10 cellular contexts compared by ENCODE assay signal in the genomic region with DNA sequence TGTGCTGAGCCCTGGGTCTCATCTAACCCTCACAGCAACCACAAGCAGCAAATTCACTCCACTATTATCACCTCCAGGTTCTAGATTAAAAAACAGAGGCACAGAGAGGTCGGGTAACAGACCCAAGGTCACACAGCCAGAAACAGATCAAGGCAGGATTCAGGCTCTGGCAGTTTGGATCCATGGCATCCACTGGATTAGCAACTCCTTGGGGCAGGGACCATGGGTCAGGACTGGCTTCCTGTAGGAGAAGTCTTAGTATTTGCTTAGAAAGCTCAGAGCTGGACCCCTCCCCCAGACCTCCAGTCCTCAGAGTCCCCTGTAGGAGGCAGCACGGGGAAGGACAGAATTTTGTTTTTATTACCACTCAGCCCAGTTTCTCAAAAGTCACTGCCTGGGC. TPM values are rescaled to one million over a fixed set of nuclear protein-coding genes. Genes with fewer than 3 reads are reported as not detected.
DNase-seq lines count a peak whose midpoint lies in the region; ATAC-seq and TF ChIP-seq lines count a peak whose summit lies in the region.
"Had no signal": no experiment of that assay in that cellular context is flagged by ENCODE, and none has a peak within 500 bp of the region (broad histone marks: within the 10 kb centered on the region; RNA-seq: fewer than 3 reads in every experiment).

No MANE protein-coding gene starts in this region.

- H3K4me1 Mint-ChIP-seq in Calu3 (ENCODE audit: low read depth, unreplicated experiment) = peaks cover 47% of the 10 kb centered on the region
- H3K4me1 Mint-ChIP-seq in memory B cell = peaks cover 35% of the 10 kb centered on the region

- no TSS peak for BruUV-seq in Calu3 (replicated peaks; lab: Mats Ljungman, UMichigan)

- CTCF ChIA-PET in Calu3 (lab: Charles Lee) = no interaction called here

- H3K4me1 ChIP-seq in lower lobe of right lung = peaks cover 32% of the 10 kb centered on the region

- no peak overlapping the region for H3K27ac ChIP-seq in lower lobe of right lung
- H3K27ac ChIP-seq: suprapubic skin had no signal

- peaks cover 24% of the 10 kb centered on the region for H3K36me3 Mint-ChIP-seq in Calu3 (ENCODE audit: insufficient read depth, unreplicated experiment)
- no peaks in the 10 kb centered on the region for H3K36me3 Mint-ChIP-seq in memory B cell

- TF ChIP-seq CTCF in Calu3 (IDR thresholded peaks at IDR 0.05; ENCODE audit: unreplicated experiment) (no peak), HFF-Myc (IDR thresholded peaks at IDR 0.05; ENCODE audit: low read depth, low read length, missing control alignments) (peak; percentile 37), lower lobe of right lung (IDR thresholded peaks at IDR 0.05) (no peak)

- H3K36me3 ChIP-seq in lower lobe of right lung = no peaks in the 10 kb centered on the region
- H3K36me3 ChIP-seq: suprapubic skin had no signal

- ATAC-seq in memory B cell (ENCODE audit: low read depth) (no peak), lower lobe of right lung (no peak), GM21381 (IDR thresholded peaks at IDR 0.05; ENCODE audit: unreplicated experiment) (no peak)
- ATAC-seq: left lobe of liver had no signal

- H3K27ac Mint-ChIP-seq in Calu3 (ENCODE audit: unreplicated experiment) = peak overlapping the region; percentile 88
- peak overlapping the region; percentile 95 for H3K27ac Mint-ChIP-seq in memory B cell

- H3K9me3 Mint-ChIP-seq in Calu3 (ENCODE audit: low read depth, unreplicated experiment) (no peaks in the 10 kb centered on the region), memory B cell (peaks cover 1% of the 10 kb centered on the region)

- intact Hi-C loops in Calu3 (cut with micrococcal nuclease; ENCODE audit: unreplicated experiment) = no loop called here
- intact Hi-C loops in lower lobe of right lung (cut with DNase I) = no loop called here

- no peak for DNase-seq in Calu3
- DNase-seq in HFF-Myc (ENCODE audit: extremely low read depth, low read depth) = no peak
- DNase-seq in activated naive CD4-positive, alpha-beta T cell treated with anti-CD3 and anti-CD28 coated beads, Interleukin-2, amount 50 U/mL, for 16 hours = peak; percentile 38
- no peak for DNase-seq in memory B cell (ENCODE audit: low spot score in 2 of 2)
- no peak for DNase-seq in lower lobe of right lung
- no peak for DNase-seq in HCEC 1CT
- DNase-seq in NCI-H2196 (lab: John Stamatoyannopoulos, UW; ENCODE audit: unreplicated experiment) = no peak

- H3K4me3 Mint-ChIP-seq in Calu3 (ENCODE audit: low read depth, unreplicated experiment) = no peak overlapping the region
- no peak overlapping the region for H3K4me3 Mint-ChIP-seq in memory B cell

- H3K27me3 Mint-ChIP-seq in Calu3 (ENCODE audit: unreplicated experiment) = no peaks in the 10 kb centered on the region
- H3K27me3 Mint-ChIP-seq in memory B cell = no peaks in the 10 kb centered on the region

- H3K4me3 ChIP-seq in HFF-Myc (replicated peaks; ENCODE audit: low read depth, low read length) (no peak overlapping the region), lower lobe of right lung (no peak overlapping the region)
- H3K4me3 ChIP-seq: suprapubic skin had no signal

- no peaks in the 10 kb centered on the region for H3K27me3 ChIP-seq in lower lobe of right lung (ENCODE audit: low read depth)
- H3K27me3 ChIP-seq: suprapubic skin had no signal

- H3K9me3 ChIP-seq in lower lobe of right lung = no peaks in the 10 kb centered on the region
- H3K9me3 ChIP-seq: suprapubic skin had no signal

RNA-seq across cellular contexts. Expression of gene ZFP36L2, which starts 34.4 kb away (rescaled TPM):
- total RNA-seq in Calu3 (2022) (90.7 and 120 TPM in 2 replicates), lower lobe of right lung (136 TPM)
